22 cellular contexts compared by ENCODE assay signal in the genomic region with DNA sequence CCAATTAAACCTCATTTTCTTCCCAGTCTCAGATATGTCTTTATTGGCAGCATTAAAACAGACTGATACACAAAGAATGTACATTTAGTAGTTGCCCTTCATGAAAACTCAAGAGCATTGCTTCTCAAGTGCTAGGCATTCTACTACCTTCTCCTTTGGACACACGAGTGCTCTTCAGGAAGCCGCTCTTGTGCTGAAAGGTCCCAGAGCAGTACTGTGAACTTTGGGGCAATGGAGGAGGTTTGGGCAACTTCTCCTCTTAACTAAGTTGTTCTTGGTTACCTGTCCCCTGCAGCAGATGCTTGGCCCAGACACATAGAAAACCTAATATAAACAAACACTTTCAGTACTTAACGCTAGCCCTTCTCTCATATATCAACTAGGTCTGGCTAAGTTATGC.
"Had no signal": no experiment of that assay in that cellular context is flagged by ENCODE, and none has a peak within 500 bp of the region (broad histone marks: within the 10 kb centered on the region; RNA-seq: fewer than 3 reads in every experiment).

No MANE protein-coding gene starts in this region.

- H3K36me3 Mint-ChIP-seq: immature natural killer cell, mesothelial cell of epicardium had no signal

- H3K4me3 Mint-ChIP-seq: dendritic cell treated with granulocyte-macrophage colony-stimulating factor and Interleukin-4, amounts not matched to agents 40 ng/mL and 50 ng/mL, for 4 days; effector memory CD8-positive, alpha-beta T cell; endodermal cell; immature natural killer cell; mesothelial cell of epicardium had no signal

- H3K4me1 ChIP-seq: colonic mucosa, esophagus muscularis mucosa, foreskin keratinocyte, gastroesophageal sphincter, heart left ventricle, lower lobe of right lung had no signal

- H3K27ac Mint-ChIP-seq: dendritic cell treated with granulocyte-macrophage colony-stimulating factor and Interleukin-4, amounts not matched to agents 40 ng/mL and 50 ng/mL, for 4 days; effector memory CD8-positive, alpha-beta T cell; endodermal cell; immature natural killer cell; mesothelial cell of epicardium had no signal

- H3K27me3 ChIP-seq: colonic mucosa, esophagus muscularis mucosa, foreskin keratinocyte, gastroesophageal sphincter, heart left ventricle, hepatocyte had no signal

- H3K9me3 ChIP-seq: colonic mucosa, esophagus muscularis mucosa, gastroesophageal sphincter, heart left ventricle, lower lobe of right lung, mucosa of descending colon had no signal

- DNase-seq: colonic mucosa; cortex of kidney; effector CD8-positive, alpha-beta T cell; effector memory CD8-positive, alpha-beta T cell; endodermal cell; foreskin keratinocyte; heart left ventricle; hypothalamus; immature natural killer cell; islet precursor cell; kidney; kidney glomerular epithelial cell; left colon; left ventricle myocardium superior; lower lobe of right lung; mesenchymal stem cell; mucosa of descending colon had no signal

- ATAC-seq: effector memory CD8-positive, alpha-beta T cell; foreskin keratinocyte; gastroesophageal sphincter; heart left ventricle; left colon; left ventricle myocardium superior; mucosa of descending colon had no signal

- H3K27me3 Mint-ChIP-seq: dendritic cell treated with granulocyte-macrophage colony-stimulating factor and Interleukin-4, amounts not matched to agents 40 ng/mL and 50 ng/mL, for 4 days; effector memory CD8-positive, alpha-beta T cell had no signal

- H3K4me1 Mint-ChIP-seq: immature natural killer cell, mesothelial cell of epicardium had no signal

- H3K36me3 ChIP-seq: colonic mucosa, esophagus muscularis mucosa, gastroesophageal sphincter, heart left ventricle, lower lobe of right lung had no signal

- H3K4me3 ChIP-seq: colonic mucosa, esophagus muscularis mucosa, gastroesophageal sphincter, heart left ventricle, hepatocyte, lower lobe of right lung, mucosa of descending colon had no signal

- H3K27ac ChIP-seq: colonic mucosa, esophagus muscularis mucosa, foreskin keratinocyte, gastroesophageal sphincter, heart left ventricle, hepatocyte, lower lobe of right lung had no signal
